15 cellular contexts compared by ENCODE assay signal in the genomic region with DNA sequence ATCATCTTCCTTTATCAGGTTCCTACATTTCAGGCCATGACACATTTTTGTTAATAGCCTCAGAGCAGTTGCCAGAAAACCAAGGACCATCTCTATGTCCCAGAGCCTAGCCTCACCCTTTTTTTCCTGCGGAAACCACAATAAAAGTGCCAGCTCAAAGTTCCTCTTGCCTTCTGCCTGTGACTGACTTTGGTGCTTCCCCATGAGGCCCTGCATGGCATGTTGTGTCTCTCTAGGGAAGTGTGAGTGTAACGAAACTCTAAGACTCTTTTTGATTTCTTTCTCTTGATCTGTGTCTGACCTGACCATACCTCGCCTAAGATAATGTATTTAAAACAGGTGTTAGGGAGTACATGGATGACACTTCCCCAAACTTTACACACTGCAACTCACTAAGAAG.
DNase-seq lines count a peak whose midpoint lies in the region; ATAC-seq, FAIRE-seq and TF ChIP-seq lines count a peak whose summit lies in the region.
"Had no signal": no experiment of that assay in that cellular context is flagged by ENCODE, and none has a peak within 500 bp of the region (broad histone marks: within the 10 kb centered on the region; RNA-seq: fewer than 3 reads in every experiment).

No MANE protein-coding gene starts in this region.

- no peaks in the 10 kb centered on the region for H4K20me1 ChIP-seq in HepG2 (ENCODE audit: insufficient read depth, low read length)

- TF ChIP-seq RAD21 in HepG2 (CRISPR knock-in tag; IDR thresholded peaks at IDR 0.05): no peak

- TF ChIP-seq EP300 in HepG2 (IDR thresholded peaks at IDR 0.05; ENCODE audit: low read depth in 2 of 2, low read length in 2 of 2): no peak
- no peak for TF ChIP-seq EP300 in HepG2 (CRISPR knock-in tag; IDR thresholded peaks at IDR 0.05; ENCODE audit: borderline replicate concordance)
- no peak for TF ChIP-seq EP300 in transverse colon (IDR thresholded peaks at IDR 0.05; ENCODE audit: low read depth)

- in situ Hi-C loops in HepG2 (cut with HindIII; ENCODE audit: extremely low pct_ligation_motif_present, low pct_unique_long_range_greater_than_20kb) (no loop called here), transverse colon (cut with MboI; ENCODE audit: low pct_ligation_motif_present in 1 of 4, low pct_unique_long_range_greater_than_20kb in 1 of 4, low sequenced_read_pairs in 3 of 4) (no loop called here)

- H3K27ac ChIP-seq in right lobe of liver (no peak overlapping the region), HepG2 (ENCODE audit: extremely low read length, insufficient read depth, low read length) (no peak overlapping the region), transverse colon (no peak overlapping the region)
- H3K27ac ChIP-seq: SJSA1, tibial nerve had no signal

- H3K9me3 Mint-ChIP-seq in dendritic cell treated with granulocyte-macrophage colony-stimulating factor and Interleukin-4, amounts not matched to agents 40 ng/mL and 50 ng/mL, for 4 days: no peaks in the 10 kb centered on the region

- H3K4me1 ChIP-seq in right lobe of liver (no peaks in the 10 kb centered on the region), HepG2 (ENCODE audit: insufficient read depth, low read length) (no peaks in the 10 kb centered on the region), transverse colon (no peaks in the 10 kb centered on the region)
- H3K4me1 ChIP-seq: SJSA1, tibial nerve had no signal

- no peak for TF ChIP-seq POLR2A in right lobe of liver (IDR thresholded peaks at IDR 0.05)
- no peak for TF ChIP-seq POLR2A in HepG2 (IDR thresholded peaks at IDR 0.05; ENCODE audit: insufficient read depth in 1 of 2, low read depth in 2 of 2, low read length in 2 of 2)
- no peak for TF ChIP-seq POLR2A in transverse colon (IDR thresholded peaks at IDR 0.05)

- H3K36me3 Mint-ChIP-seq in dendritic cell treated with granulocyte-macrophage colony-stimulating factor and Interleukin-4, amounts not matched to agents 40 ng/mL and 50 ng/mL, for 4 days (ENCODE audit: low read depth): no peaks in the 10 kb centered on the region

- peaks cover 22% of the 10 kb centered on the region for H3K4me1 Mint-ChIP-seq in dendritic cell treated with granulocyte-macrophage colony-stimulating factor and Interleukin-4, amounts not matched to agents 40 ng/mL and 50 ng/mL, for 4 days (ENCODE audit: low read depth)
- H3K4me1 Mint-ChIP-seq: central memory CD8-positive, alpha-beta T cell had no signal

- H3K4me3 ChIP-seq in right lobe of liver: no peak overlapping the region
- no peak overlapping the region for H3K4me3 ChIP-seq in HepG2 (replicated peaks in 1 of 3; ENCODE audit: insufficient read depth in 1 of 3, low read depth in 2 of 3, low read length in 3 of 3)
- H3K4me3 ChIP-seq in transverse colon: no peak overlapping the region
- H3K4me3 ChIP-seq: SJSA1, tibial nerve had no signal

- intact Hi-C loops in right lobe of liver (cut with DNase I): no loop called here
- intact Hi-C loops in HepG2 (cut with micrococcal nuclease; ENCODE audit: unreplicated experiment): no loop called here
- intact Hi-C loops in dendritic cell treated with granulocyte-macrophage colony-stimulating factor and Interleukin-4, amounts not matched to agents 40 ng/mL and 50 ng/mL, for 4 days (cut with micrococcal nuclease): loop anchor here (5.0 kb wide), 1 partner anchor 37 kb away; no protein-coding TSS in a partner anchor
- intact Hi-C loops in transverse colon (cut with DNase I; ENCODE audit: low total_unique reads): no loop called here

- H2AFZ ChIP-seq in HepG2 (ENCODE audit: low read length): no peak overlapping the region

- POLR2A ChIA-PET in HepG2 (lab: Yijun Ruan, JAX): no interaction called here

- H3K27ac Mint-ChIP-seq in dendritic cell treated with granulocyte-macrophage colony-stimulating factor and Interleukin-4, amounts not matched to agents 40 ng/mL and 50 ng/mL, for 4 days: peak overlapping the region; percentile 83

- ATAC-seq in right lobe of liver: peak; percentile 34 to 69 (median 58)
- ATAC-seq in HepG2: no peak
- ATAC-seq in HG03469 (IDR thresholded peaks at IDR 0.05; ENCODE audit: unreplicated experiment): peak; percentile 63
- ATAC-seq: esophagus mucosa had no signal

- H3K9ac ChIP-seq in HepG2 (ENCODE audit: insufficient read depth, low read depth, low read length): no peak overlapping the region

- no peaks in the 10 kb centered on the region for H3K27me3 ChIP-seq in right lobe of liver
- H3K27me3 ChIP-seq in HepG2 (ENCODE audit: control insufficient read depth in 1 of 2, insufficient read depth in 2 of 2, low read length in 2 of 2): no peaks in the 10 kb centered on the region
- no peaks in the 10 kb centered on the region for H3K27me3 ChIP-seq in transverse colon
- H3K27me3 ChIP-seq: SJSA1, tibial nerve had no signal

- H3K36me3 ChIP-seq in right lobe of liver: no peaks in the 10 kb centered on the region
- H3K36me3 ChIP-seq in HepG2 (replicated peaks in 1 of 2; ENCODE audit: control insufficient read depth in 1 of 2, insufficient read depth in 2 of 2, low read length in 2 of 2): no peaks in the 10 kb centered on the region
- H3K36me3 ChIP-seq in transverse colon: no peaks in the 10 kb centered on the region
- H3K36me3 ChIP-seq: SJSA1, tibial nerve had no signal

- CTCF ChIA-PET in HepG2 (lab: Yijun Ruan, JAX; ENCODE audit: low intra/inter-chr PET ratio, low total read pairs): no interaction called here

- H3K27me3 Mint-ChIP-seq in dendritic cell treated with granulocyte-macrophage colony-stimulating factor and Interleukin-4, amounts not matched to agents 40 ng/mL and 50 ng/mL, for 4 days: no peaks in the 10 kb centered on the region
- H3K27me3 Mint-ChIP-seq: central memory CD8-positive, alpha-beta T cell had no signal

- TF ChIP-seq CTCF in right lobe of liver (IDR thresholded peaks at IDR 0.05): no peak
- TF ChIP-seq CTCF in HepG2 (CRISPR knock-in tag; IDR thresholded peaks at IDR 0.05): no peak
- TF ChIP-seq CTCF in transverse colon (IDR thresholded peaks at IDR 0.05): no peak

- no TSS peak for BruUV-seq in HepG2 (replicated peaks; lab: Mats Ljungman, UMichigan)

- H3K4me2 ChIP-seq in HepG2 (ENCODE audit: low read depth, low read length): no peak overlapping the region

- 45% methylated on average over 3 of the region's 3 CpGs for WGBS in right lobe of liver (ENCODE audit: insufficient coverage, low coverage, low lambda C conversion rate, missing lambda C conversion rate)
- 4% methylated on average over 3 of the region's 3 CpGs for WGBS in HepG2 (ENCODE audit: low lambda C conversion rate)
- WGBS in transverse colon (ENCODE audit: low coverage in 1 of 2), 2 donors: 48 to 53% methylated on average over 3 of the region's 3 CpGs

- no peak overlapping the region for H3K4me3 Mint-ChIP-seq in dendritic cell treated with granulocyte-macrophage colony-stimulating factor and Interleukin-4, amounts not matched to agents 40 ng/mL and 50 ng/mL, for 4 days
- H3K4me3 Mint-ChIP-seq: central memory CD8-positive, alpha-beta T cell had no signal

- H3K79me2 ChIP-seq in HepG2 (ENCODE audit: insufficient read depth, low read length): no peaks in the 10 kb centered on the region

- FAIRE-seq in HepG2 (lab: Jason Lieb, UNC): no peak

- DNase-seq in right lobe of liver: no peak
- no peak for DNase-seq in HepG2 (ENCODE audit: low spot score)
- DNase-seq in transverse colon: peak; percentile 9
- DNase-seq in NCI-H2029 (lab: John Stamatoyannopoulos, UW): no peak
- DNase-seq in DMS153 treated with DMSO at 0.1 percent for 48 hours (lab: John Stamatoyannopoulos, UW; ENCODE audit: unreplicated experiment): no peak
- DNase-seq in HUDEP-2 (lab: John Stamatoyannopoulos, UW; ENCODE audit: unreplicated experiment in 76 of 76): no peak
- DNase-seq: activated CD4-positive, alpha-beta T cell treated with anti-CD3 and anti-CD28 coated beads for 4 hours; H7; NCI-H524 had no signal

- no peaks in the 10 kb centered on the region for H3K9me3 ChIP-seq in right lobe of liver
- H3K9me3 ChIP-seq in HepG2 (ENCODE audit: low read length): peaks cover 91% of the 10 kb centered on the region
- H3K9me3 ChIP-seq in transverse colon: no peaks in the 10 kb centered on the region
- H3K9me3 ChIP-seq: SJSA1, tibial nerve had no signal

TF ChIP-seq in HepG2, 621 proteins besides CTCF, POLR2A, EP300 and RAD21 (continues in another document):
- no peak for TF ChIP-seq NFKB2 (CRISPR knock-in tag; IDR thresholded peaks at IDR 0.05; ENCODE audit: borderline replicate concordance)
- TF ChIP-seq ZNF296 (CRISPR knock-in tag; conservative IDR thresholded peaks at IDR 0.05): no peak
- no peak for TF ChIP-seq ARNT (IDR thresholded peaks at IDR 0.05)
- TF ChIP-seq IRF1 (CRISPR knock-in tag; IDR thresholded peaks at IDR 0.05; ENCODE audit: low read depth): no peak
- TF ChIP-seq ZMYM2 (CRISPR knock-in tag; IDR thresholded peaks at IDR 0.05): no peak
- no peak for TF ChIP-seq ZFP90 (CRISPR knock-in tag; IDR thresholded peaks at IDR 0.05; ENCODE audit: borderline replicate concordance)
- TF ChIP-seq, protein P1, sequence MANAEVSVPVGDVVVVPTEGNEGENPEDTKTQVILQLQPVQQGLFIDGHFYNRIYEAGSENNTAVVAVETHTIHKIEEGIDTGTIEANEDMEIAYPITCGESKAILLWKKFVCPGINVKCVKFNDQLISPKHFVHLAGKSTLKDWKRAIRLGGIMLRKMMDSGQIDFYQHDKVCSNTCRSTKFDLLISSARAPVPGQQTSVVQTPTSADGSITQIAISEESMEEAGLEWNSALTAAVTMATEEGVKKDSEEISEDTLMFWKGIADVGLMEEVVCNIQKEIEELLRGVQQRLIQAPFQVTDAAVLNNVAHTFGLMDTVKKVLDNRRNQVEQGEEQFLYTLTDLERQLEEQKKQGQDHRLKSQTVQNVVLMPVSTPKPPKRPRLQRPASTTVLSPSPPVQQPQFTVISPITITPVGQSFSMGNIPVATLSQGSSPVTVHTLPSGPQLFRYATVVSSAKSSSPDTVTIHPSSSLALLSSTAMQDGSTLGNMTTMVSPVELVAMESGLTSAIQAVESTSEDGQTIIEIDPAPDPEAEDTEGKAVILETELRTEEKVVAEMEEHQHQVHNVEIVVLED (CRISPR knock-in tag; IDR thresholded peaks at IDR 0.05; ENCODE audit: borderline replicate concordance): no peak
- no peak for TF ChIP-seq FOXK2 (IDR thresholded peaks at IDR 0.05)
- no peak for TF ChIP-seq NCOA1 (CRISPR knock-in tag; IDR thresholded peaks at IDR 0.05)
